Comparison of ENCODE assay signal across 28 cellular contexts in genomic region chr18:36143391-36143790, GRCh38.
"Had no signal": no experiment of that assay in that cellular context is flagged by ENCODE, and none has a peak within 500 bp of the region (broad histone marks: within the 10 kb centered on the region; RNA-seq: fewer than 3 reads in every experiment).

No MANE protein-coding gene starts in this region.

- H3K27me3 Mint-ChIP-seq: stimulated activated memory B cell treated with anti-CD40 and anti-IgM and Interleukin-4, amounts not matched to agents 10 μg/mL and 1 μg/mL and 100 μg/mL, for 72 hours; stimulated activated naive B cell treated with anti-CD40 and anti-IgM and Interleukin-4, amounts not matched to agents 10 μg/mL and 1 μg/mL and 100 μg/mL, for 72 hours; stimulated activated naive CD8-positive, alpha-beta T cell treated with anti-CD3 and anti-CD28 coated beads, Interleukin-15, amount 100 ng/mL, for 72 hours; stimulated activated naive CD8-positive, alpha-beta T cell treated with anti-CD3 and anti-CD28 coated beads, Interleukin-15, Interleukin-2, amounts not matched to agents 100 ng/mL and 50 ng/mL, for 24 hours; type B pancreatic cell had no signal

- H3K4me3 ChIP-seq: stomach, suprapubic skin, testis, thoracic aorta, thyroid gland, tibial artery, tibial nerve, transverse colon, upper lobe of left lung, upper lobe of right lung, uterus, vagina had no signal

- H3K4me3 Mint-ChIP-seq: stimulated activated effector memory CD8-positive, alpha-beta T cell treated with anti-CD3 and anti-CD28 coated beads, Interleukin-12 subunit alpha, Interleukin-12 subunit beta, amount 100 ng/mL, for 72 hours; stimulated activated memory B cell treated with anti-CD40 and anti-IgM and Interleukin-4, amounts not matched to agents 10 μg/mL and 1 μg/mL and 100 μg/mL, for 72 hours; stimulated activated naive B cell treated with anti-CD40 and anti-IgM and Interleukin-4, amounts not matched to agents 10 μg/mL and 1 μg/mL and 100 μg/mL, for 72 hours; stimulated activated naive CD8-positive, alpha-beta T cell treated with anti-CD3 and anti-CD28 coated beads, Interleukin-15, amount 100 ng/mL, for 72 hours; stimulated activated naive CD8-positive, alpha-beta T cell treated with anti-CD3 and anti-CD28 coated beads, Interleukin-15, Interleukin-2, amounts not matched to agents 100 ng/mL and 50 ng/mL, for 24 hours; type B pancreatic cell had no signal

- DNase-seq: stimulated activated CD4-positive, alpha-beta T cell treated with anti-CD3 and anti-CD28 coated beads, Interleukin-2, amount 100 ng/mL, for 48 hours; stimulated activated CD4-positive, alpha-beta T cell treated with anti-CD3 and anti-CD28 coated beads, Interleukin-4, amount 100 ng/mL, for 1 hour; stimulated activated CD4-positive, alpha-beta T cell treated with anti-CD3 and anti-CD28 coated beads, Interleukin-4, amount 100 ng/mL, for 24 hours; stimulated activated CD4-positive, alpha-beta T cell treated with anti-CD3 and anti-CD28 coated beads, Interleukin-4, amount 100 ng/mL, for 4 hours; stimulated activated CD8-positive, alpha-beta memory T cell treated with anti-CD3 and anti-CD28 coated beads, Interleukin-4, amount 100 ng/mL, for 48 hours; stimulated activated naive B cell treated with anti-CD40 and anti-IgM and Interleukin-4, amounts not matched to agents 10 μg/mL and 1 μg/mL and 100 μg/mL, for 72 hours; stimulated activated naive CD4-positive, alpha-beta T cell; stimulated activated naive CD4-positive, alpha-beta T cell treated with Interleukin-2 at 50 U/mL for 16 hours; stimulated activated naive CD8-positive, alpha-beta T cell treated with anti-CD3 and anti-CD28 coated beads, Interleukin-15, amount 100 ng/mL, for 72 hours; stimulated activated naive CD8-positive, alpha-beta T cell treated with anti-CD3 and anti-CD28 coated beads, Interleukin-15, Interleukin-2, amounts not matched to agents 100 U/mL and 50 U/mL, for 24 hours; stomach; substantia nigra; testis; thyroid gland; tibial artery; transverse colon; upper lobe of left lung; upper lobe of right lung; uterus had no signal

- H3K4me1 ChIP-seq: stomach, suprapubic skin, testis, thyroid gland, tibial artery, tibial nerve, transverse colon, upper lobe of left lung, upper lobe of right lung, uterus, vagina had no signal

- H3K27ac ChIP-seq: stomach, suprapubic skin, testis, thoracic aorta, thyroid gland, tibial artery, tibial nerve, transverse colon, upper lobe of left lung, upper lobe of right lung, uterus, vagina had no signal

- FAIRE-seq: urothelium cell line had no signal

- H3K27me3 ChIP-seq: stomach, suprapubic skin, testis, thyroid gland, tibial artery, tibial nerve, transverse colon, upper lobe of left lung, upper lobe of right lung, uterus, vagina had no signal

- H3K9me3 Mint-ChIP-seq: stimulated activated effector memory CD8-positive, alpha-beta T cell treated with anti-CD3 and anti-CD28 coated beads, Interleukin-12 subunit alpha, Interleukin-12 subunit beta, amount 100 ng/mL, for 72 hours; stimulated activated memory B cell treated with anti-CD40 and anti-IgM and Interleukin-4, amounts not matched to agents 10 μg/mL and 1 μg/mL and 100 μg/mL, for 72 hours; stimulated activated naive B cell treated with anti-CD40 and anti-IgM and Interleukin-4, amounts not matched to agents 10 μg/mL and 1 μg/mL and 100 μg/mL, for 72 hours; stimulated activated naive CD8-positive, alpha-beta T cell treated with anti-CD3 and anti-CD28 coated beads, Interleukin-15, amount 100 ng/mL, for 72 hours; stimulated activated naive CD8-positive, alpha-beta T cell treated with anti-CD3 and anti-CD28 coated beads, Interleukin-15, Interleukin-2, amounts not matched to agents 100 ng/mL and 50 ng/mL, for 24 hours; type B pancreatic cell had no signal

- H3K27ac Mint-ChIP-seq: stimulated activated memory B cell treated with anti-CD40 and anti-IgM and Interleukin-4, amounts not matched to agents 10 μg/mL and 1 μg/mL and 100 μg/mL, for 72 hours; stimulated activated naive B cell treated with anti-CD40 and anti-IgM and Interleukin-4, amounts not matched to agents 10 μg/mL and 1 μg/mL and 100 μg/mL, for 72 hours; stimulated activated naive CD8-positive, alpha-beta T cell treated with anti-CD3 and anti-CD28 coated beads, Interleukin-15, amount 100 ng/mL, for 72 hours; stimulated activated naive CD8-positive, alpha-beta T cell treated with anti-CD3 and anti-CD28 coated beads, Interleukin-15, Interleukin-2, amounts not matched to agents 100 ng/mL and 50 ng/mL, for 24 hours; type B pancreatic cell had no signal

- H3K4me1 Mint-ChIP-seq: stimulated activated memory B cell treated with anti-CD40 and anti-IgM and Interleukin-4, amounts not matched to agents 10 μg/mL and 1 μg/mL and 100 μg/mL, for 72 hours; stimulated activated naive B cell treated with anti-CD40 and anti-IgM and Interleukin-4, amounts not matched to agents 10 μg/mL and 1 μg/mL and 100 μg/mL, for 72 hours had no signal

- H3K36me3 ChIP-seq: uterus had no signal

- ATAC-seq: stimulated activated effector memory CD8-positive, alpha-beta T cell treated with anti-CD3 and anti-CD28 coated beads, Interleukin-12 subunit alpha, Interleukin-12 subunit beta, amount 100 ng/mL, for 72 hours; stimulated activated memory B cell treated with anti-CD40 and anti-IgM and Interleukin-4, amounts not matched to agents 10 μg/mL and 1 μg/mL and 100 μg/mL, for 72 hours; stimulated activated naive B cell treated with anti-CD40 and anti-IgM and Interleukin-4, amounts not matched to agents 10 μg/mL and 1 μg/mL and 100 μg/mL, for 72 hours; stimulated activated naive CD8-positive, alpha-beta T cell treated with anti-CD3 and anti-CD28 coated beads, Interleukin-15, Interleukin-2, amounts not matched to agents 100 U/mL and 50 U/mL, for 24 hours; upper lobe of right lung had no signal

- H3K9me3 ChIP-seq: stomach, suprapubic skin, testis, thoracic aorta, thyroid gland, tibial artery, tibial nerve, transverse colon, upper lobe of left lung, upper lobe of right lung, uterus, vagina had no signal
